ENCODE assay signal across 14 cellular contexts in the genomic region with DNA sequence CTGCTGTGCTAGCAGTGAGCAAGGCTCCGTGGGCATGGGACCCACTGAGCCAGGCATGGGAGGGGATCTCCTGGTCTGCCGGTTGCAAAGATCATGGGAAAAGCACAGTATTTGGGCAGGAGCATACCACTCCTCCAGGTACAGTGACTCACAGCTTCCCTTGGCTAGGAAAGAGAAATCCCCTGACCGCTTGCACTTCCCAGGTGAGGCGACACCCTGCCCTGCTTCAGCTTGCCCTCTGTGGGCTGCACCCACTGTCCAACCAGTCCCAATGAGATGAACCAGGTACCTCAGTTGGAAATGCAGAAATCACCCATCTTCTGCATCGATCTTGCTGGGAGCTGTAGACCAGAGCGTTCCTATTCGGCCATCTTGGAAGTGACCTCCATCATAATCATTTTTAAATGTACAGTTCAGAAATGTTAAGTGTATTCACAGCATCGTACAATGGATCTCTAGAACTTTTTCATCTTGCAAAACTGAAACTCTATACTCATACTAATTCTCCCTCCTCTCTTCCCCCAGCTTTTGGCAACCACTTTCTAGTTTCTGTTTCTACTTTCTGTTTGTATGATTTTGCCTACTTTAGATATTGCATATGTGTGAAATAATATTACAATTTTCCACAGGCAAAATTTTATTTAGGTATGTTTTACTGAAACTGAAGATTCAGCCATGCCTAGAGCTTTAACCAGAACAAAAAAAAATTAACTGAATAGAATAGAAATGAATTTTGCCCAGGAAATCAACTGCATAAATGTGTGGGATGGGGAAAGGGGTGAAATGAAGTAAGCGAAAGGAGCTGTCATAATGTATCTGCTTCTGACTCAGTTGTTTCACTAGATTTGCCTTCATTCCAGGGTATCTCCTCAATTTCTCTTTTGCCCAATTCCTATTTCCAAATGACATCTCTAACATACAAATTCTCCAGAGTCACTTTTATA.
DNase-seq lines count a peak whose midpoint lies in the region; ATAC-seq and TF ChIP-seq lines count a peak whose summit lies in the region.
"Had no signal": no experiment of that assay in that cellular context is flagged by ENCODE, and none has a peak within 500 bp of the region (broad histone marks: within the 10 kb centered on the region; RNA-seq: fewer than 3 reads in every experiment).

No MANE protein-coding gene starts in this region.

- WGBS in adrenal gland, 4 donors = 94 to 96% (median 95%) methylated on average over 5 to 9 of the region's 9 CpGs

- peaks cover 7% of the 10 kb centered on the region for H3K4me1 Mint-ChIP-seq in activated CD8-positive, alpha-beta memory T cell treated with anti-CD3 and anti-CD28 coated beads, Interleukin-2, amount 10 ng/mL, durations not matched to agents 7 days and 5 days
- peaks cover 6% of the 10 kb centered on the region for H3K4me1 Mint-ChIP-seq in chondrocyte (ENCODE audit: low read depth)

- peaks cover 40% of the 10 kb centered on the region for H3K27me3 Mint-ChIP-seq in activated CD8-positive, alpha-beta memory T cell treated with anti-CD3 and anti-CD28 coated beads, Interleukin-2, amount 10 ng/mL, durations not matched to agents 7 days and 5 days
- H3K27me3 Mint-ChIP-seq in chondrocyte (ENCODE audit: low read depth) = no peaks in the 10 kb centered on the region

- no peak for TF ChIP-seq POLR2A in adrenal gland (IDR thresholded peaks at IDR 0.05)

- intact Hi-C loops in adrenal gland (cut with DNase I) = no loop called here

- no peaks in the 10 kb centered on the region for H3K4me1 ChIP-seq in adrenal gland (replicated peaks in 1 of 2)

- DNase-seq in activated CD8-positive, alpha-beta memory T cell treated with anti-CD3 and anti-CD28 coated beads, Interleukin-2, amount 10 ng/mL, durations not matched to agents 7 days and 5 days = no peak
- DNase-seq in activated CD8-positive, alpha-beta memory T cell treated with anti-CD3 and anti-CD28 coated beads for 24 hours = no peak
- DNase-seq in fibroblast of gingiva (ENCODE audit: low read depth) (peak; percentile 3), chondrocyte (ENCODE audit: low spot score) (no peak), foreskin melanocyte (no peak), adrenal gland (no peak)
- DNase-seq: activated naive CD4-positive, alpha-beta T cell; glutamatergic neuron; NCI-H2171 treated with DMSO at 0.1 percent for 48 hours; ovary had no signal

- CTCF ChIA-PET in activated CD8-positive, alpha-beta memory T cell treated with anti-CD3 and anti-CD28 coated beads, Interleukin-2, amount 10 ng/mL, durations not matched to agents 7 days and 5 days (lab: Charles Lee) = no interaction called here

- no peaks in the 10 kb centered on the region for H3K36me3 Mint-ChIP-seq in activated CD8-positive, alpha-beta memory T cell treated with anti-CD3 and anti-CD28 coated beads, Interleukin-2, amount 10 ng/mL, durations not matched to agents 7 days and 5 days
- H3K36me3 Mint-ChIP-seq in chondrocyte (ENCODE audit: low read depth) = peaks cover 28% of the 10 kb centered on the region
- H3K36me3 Mint-ChIP-seq: IgD-negative memory B cell had no signal

- H3K36me3 ChIP-seq in adrenal gland (replicated peaks in 1 of 2) = no peaks in the 10 kb centered on the region
- H3K36me3 ChIP-seq: ovary had no signal

- H3K27ac ChIP-seq in adrenal gland = no peak overlapping the region
- H3K27ac ChIP-seq: ovary, RWPE1 had no signal

- no peak overlapping the region for H3K4me3 Mint-ChIP-seq in activated CD8-positive, alpha-beta memory T cell treated with anti-CD3 and anti-CD28 coated beads, Interleukin-2, amount 10 ng/mL, durations not matched to agents 7 days and 5 days
- no peak overlapping the region for H3K4me3 Mint-ChIP-seq in chondrocyte (ENCODE audit: unreplicated experiment)
- H3K4me3 Mint-ChIP-seq: IgD-negative memory B cell had no signal

- no peaks in the 10 kb centered on the region for H3K27me3 ChIP-seq in adrenal gland
- H3K27me3 ChIP-seq: ovary had no signal

- no peaks in the 10 kb centered on the region for H3K9me3 ChIP-seq in adrenal gland (replicated peaks in 1 of 3)
- H3K9me3 ChIP-seq: ovary had no signal

- H3K9me3 Mint-ChIP-seq in activated CD8-positive, alpha-beta memory T cell treated with anti-CD3 and anti-CD28 coated beads, Interleukin-2, amount 10 ng/mL, durations not matched to agents 7 days and 5 days (ENCODE audit: low read depth) = peaks cover 3% of the 10 kb centered on the region
- H3K9me3 Mint-ChIP-seq in chondrocyte (ENCODE audit: low read depth) = peaks cover 10% of the 10 kb centered on the region
- H3K9me3 Mint-ChIP-seq: IgD-negative memory B cell had no signal

- H3K27ac Mint-ChIP-seq in activated CD8-positive, alpha-beta memory T cell treated with anti-CD3 and anti-CD28 coated beads, Interleukin-2, amount 10 ng/mL, durations not matched to agents 7 days and 5 days = no peak overlapping the region
- H3K27ac Mint-ChIP-seq in chondrocyte (ENCODE audit: unreplicated experiment) = no peak overlapping the region
- H3K27ac Mint-ChIP-seq: IgD-negative memory B cell had no signal

- H3K4me3 ChIP-seq in adrenal gland = no peak overlapping the region
- H3K4me3 ChIP-seq: ovary had no signal

- ATAC-seq in activated CD8-positive, alpha-beta memory T cell treated with anti-CD3 and anti-CD28 coated beads, Interleukin-2, amount 10 ng/mL, durations not matched to agents 7 days and 5 days = peak; percentile 49
- peak; percentile 87 for ATAC-seq in GM21515 (IDR thresholded peaks at IDR 0.05; ENCODE audit: unreplicated experiment)
- peak; percentile 86 for ATAC-seq in HG03095 (IDR thresholded peaks at IDR 0.05; ENCODE audit: unreplicated experiment)

- no peak for TF ChIP-seq CTCF in chondrocyte (IDR thresholded peaks at IDR 0.05)
- TF ChIP-seq CTCF in adrenal gland (IDR thresholded peaks at IDR 0.05) = no peak
